18 cellular contexts compared by ENCODE assay signal in the genomic region with DNA sequence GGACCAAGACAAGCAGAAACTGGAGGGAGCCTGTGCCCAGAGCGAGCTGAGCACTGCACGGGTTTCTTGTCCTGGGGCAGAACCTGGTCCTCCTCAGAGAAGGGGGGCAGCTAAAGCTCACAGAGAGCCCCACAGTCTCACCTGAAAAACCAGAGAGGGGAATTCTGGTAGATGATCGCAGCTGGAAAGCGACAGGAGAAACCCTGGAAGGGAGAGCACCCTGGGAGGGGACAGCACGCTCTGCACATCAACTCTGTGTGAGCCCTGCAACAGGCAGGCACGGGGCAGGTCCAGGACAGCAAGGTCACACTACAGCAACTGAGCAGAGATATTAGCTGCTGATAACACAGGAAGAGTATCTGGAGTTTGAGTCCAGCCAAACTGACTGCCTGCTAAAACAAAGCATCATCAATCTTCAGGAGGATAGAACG. TPM values are rescaled to one million over a fixed set of nuclear protein-coding genes. Genes with fewer than 3 reads are reported as not detected.
DNase-seq lines count a peak whose midpoint lies in the region; TF ChIP-seq lines count a peak whose summit lies in the region.
"Had no signal": no experiment of that assay in that cellular context is flagged by ENCODE, and none has a peak within 500 bp of the region (broad histone marks: within the 10 kb centered on the region; RNA-seq: fewer than 3 reads in every experiment).

No MANE protein-coding gene starts in this region.

- TF ChIP-seq EP300 in stomach (IDR thresholded peaks at IDR 0.05) = no peak

- intact Hi-C loops in adrenal gland (cut with DNase I) (no loop called here), stomach (cut with DNase I; ENCODE audit: low total_unique reads) (no loop called here)

- DNase-seq in adrenal gland (peak in 6 of 7 donors; percentile 77 to 91 (median 81)), stomach (no peak), DMS 273 (lab: John Stamatoyannopoulos, UW; ENCODE audit: unreplicated experiment) (no peak), NCI-H128 (lab: John Stamatoyannopoulos, UW; ENCODE audit: unreplicated experiment) (no peak), amygdala (lab: John Stamatoyannopoulos, UW) (no peak)
- DNase-seq: CD4-positive, alpha-beta memory T cell; EL; Kasumi-1; MG63; NCI-H1092 treated with DMSO at 0.1 percent for 48 hours; NCI-H2081; NCI-H2171 treated with DMSO at 0.1 percent for 48 hours; NCI-H446 treated with DMSO at 0.1 percent for 48 hours had no signal

- H3K9me3 ChIP-seq in HEK293 (ENCODE audit: control insufficient read depth, insufficient read depth, low read depth, low read length) = no peaks in the 10 kb centered on the region
- no peaks in the 10 kb centered on the region for H3K9me3 ChIP-seq in adrenal gland (replicated peaks in 1 of 3)
- H3K9me3 ChIP-seq in liver (ENCODE audit: control insufficient read depth in 4 of 4, low read length in 3 of 4) = no peaks in the 10 kb centered on the region
- H3K9me3 ChIP-seq in parathyroid adenoma (ENCODE audit: control insufficient read depth, low read length) = no peaks in the 10 kb centered on the region
- H3K9me3 ChIP-seq in stomach = no peaks in the 10 kb centered on the region
- H3K9me3 ChIP-seq: MG63 had no signal

- CTCF ChIA-PET in HEK293 (lab: Yijun Ruan, JAX) = interaction anchor here (1.6 to 1.7 kb wide), 2 partner anchors 13 to 14 kb away, joined by 4 to 8 read pairs; no protein-coding TSS in a partner anchor

- 40 to 58% (median 42%) methylated on average over 6 to 7 of the region's 7 CpGs for WGBS in adrenal gland, 4 donors
- 69% methylated on average over 7 of the region's 7 CpGs for WGBS in liver
- WGBS in stomach, 5 donors = 74 to 81% (median 78%) methylated on average over 7 of the region's 7 CpGs

- H3K9ac ChIP-seq in liver (ENCODE audit: low read depth in 1 of 2, low read length in 2 of 2) = no peak overlapping the region
- no peak overlapping the region for H3K9ac ChIP-seq in parathyroid adenoma

- H3K4me2 ChIP-seq in parathyroid adenoma (ENCODE audit: low read length) = peak overlapping the region; percentile 36

- H3K79me2 ChIP-seq in parathyroid adenoma = peaks cover 80% of the 10 kb centered on the region

- H3K27me3 ChIP-seq in adrenal gland (no peaks in the 10 kb centered on the region), liver (ENCODE audit: control insufficient read depth in 4 of 4, insufficient read depth in 4 of 4, low read length in 3 of 4) (no peaks in the 10 kb centered on the region), parathyroid adenoma (ENCODE audit: control insufficient read depth, insufficient read depth, low read length) (no peaks in the 10 kb centered on the region), stomach (no peaks in the 10 kb centered on the region)
- H3K27me3 ChIP-seq: MG63 had no signal

- peaks cover 27% of the 10 kb centered on the region for H3K4me1 ChIP-seq in HEK293 (ENCODE audit: control insufficient read depth, insufficient read depth, low read length)
- H3K4me1 ChIP-seq in adrenal gland (replicated peaks in 1 of 2) = peaks cover 23 to 60% of the 10 kb centered on the region in 2 donors
- H3K4me1 ChIP-seq in liver (ENCODE audit: control insufficient read depth in 4 of 4, insufficient read depth in 4 of 4, low read length in 3 of 4) = peaks cover 13 to 43% (median 30%) of the 10 kb centered on the region in 4 donors
- H3K4me1 ChIP-seq in parathyroid adenoma = peaks cover 20% of the 10 kb centered on the region
- peaks cover 13 to 74% (median 50%) of the 10 kb centered on the region in 4 donors for H3K4me1 ChIP-seq in stomach

- TF ChIP-seq RAD21 in liver (IDR thresholded peaks at IDR 0.05) = no peak

- TF ChIP-seq CTCF in HEK293 (tag by site-specific recombination; IDR thresholded peaks at IDR 0.05) (no peak), adrenal gland (IDR thresholded peaks at IDR 0.05) (no peak), liver (IDR thresholded peaks at IDR 0.05; ENCODE audit: low read depth, low read length, missing input control) (no peak), parathyroid adenoma (IDR thresholded peaks at IDR 0.05) (no peak), stomach (IDR thresholded peaks at IDR 0.05) (no peak)

- POLR2A ChIA-PET in HEK293 (lab: Yijun Ruan, JAX) = no interaction called here

- H3K4me3 ChIP-seq in HEK293 (ENCODE audit: low read depth, low read length) (no peak overlapping the region), adrenal gland (no peak overlapping the region), liver (ENCODE audit: low read depth in 1 of 3, low read length in 3 of 3) (no peak overlapping the region), parathyroid adenoma (ENCODE audit: low read depth, low read length) (no peak overlapping the region), stomach (no peak overlapping the region)
- H3K4me3 ChIP-seq: GM12878, MG63 had no signal

- H3K27ac ChIP-seq in HEK293 (ENCODE audit: extremely low read depth, low read depth, low read length) = no peak overlapping the region
- peak overlapping the region in 3 of 5 donors; percentile 47 to 75 (median 48) for H3K27ac ChIP-seq in adrenal gland
- H3K27ac ChIP-seq in liver (ENCODE audit: low read depth in 1 of 2, low read length in 2 of 2) = no peak overlapping the region
- no peak overlapping the region for H3K27ac ChIP-seq in parathyroid adenoma
- no peak overlapping the region for H3K27ac ChIP-seq in stomach
- H3K27ac ChIP-seq: HL-60 had no signal

- no peak overlapping the region for H2AFZ ChIP-seq in parathyroid adenoma

- peaks cover 4 to 12% of the 10 kb centered on the region in 2 experiments; a peak in 2 of 3 replicates for H3K36me3 ChIP-seq in HEK293 (ENCODE audit: control insufficient read depth in 2 of 2, insufficient read depth in 1 of 2, low read length in 2 of 2)
- H3K36me3 ChIP-seq in adrenal gland (replicated peaks in 1 of 2) = no peaks in the 10 kb centered on the region
- H3K36me3 ChIP-seq in liver (ENCODE audit: control insufficient read depth in 4 of 4, insufficient read depth in 3 of 4, low read depth in 1 of 4, low read length in 3 of 4) = peaks cover 0 to 3% (median 0%) of the 10 kb centered on the region in 4 donors
- no peaks in the 10 kb centered on the region for H3K36me3 ChIP-seq in parathyroid adenoma (ENCODE audit: control insufficient read depth, insufficient read depth, low read length)
- H3K36me3 ChIP-seq in stomach = peaks cover 0 to 4% (median under 1%) of the 10 kb centered on the region in 4 donors
- H3K36me3 ChIP-seq: MG63 had no signal

- peak in 1 of 2 donors; percentile 71 for TF ChIP-seq POLR2A in adrenal gland (IDR thresholded peaks at IDR 0.05)
- TF ChIP-seq POLR2A in stomach (IDR thresholded peaks at IDR 0.05) = no peak

TF ChIP-seq in HEK293, 187 proteins besides CTCF, POLR2A, EP300 and RAD21:
- peak; percentile 33 for TF ChIP-seq SCRT2 (tag by site-specific recombination; IDR thresholded peaks at IDR 0.05)
- no peak for TF ChIP-seq ZNF530 (tag by site-specific recombination; IDR thresholded peaks at IDR 0.05; ENCODE audit: low read depth)
TF ChIP-seq in HEK293: peak in this region for 1.

TF ChIP-seq in liver, 16 proteins besides CTCF, POLR2A, EP300 and RAD21 (continues in another document):
- TF ChIP-seq REST (IDR thresholded peaks at IDR 0.05) (no peak), TAF1 (conservative IDR thresholded peaks at IDR 0.05) (no peak), JUND (IDR thresholded peaks at IDR 0.05) (no peak), HNF4G (IDR thresholded peaks at IDR 0.05) (no peak)
- TF ChIP-seq, protein P1, sequence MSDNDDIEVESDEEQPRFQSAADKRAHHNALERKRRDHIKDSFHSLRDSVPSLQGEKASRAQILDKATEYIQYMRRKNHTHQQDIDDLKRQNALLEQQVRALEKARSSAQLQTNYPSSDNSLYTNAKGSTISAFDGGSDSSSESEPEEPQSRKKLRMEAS (IDR thresholded peaks at IDR 0.05) = no peak
- TF ChIP-seq, protein P2, sequence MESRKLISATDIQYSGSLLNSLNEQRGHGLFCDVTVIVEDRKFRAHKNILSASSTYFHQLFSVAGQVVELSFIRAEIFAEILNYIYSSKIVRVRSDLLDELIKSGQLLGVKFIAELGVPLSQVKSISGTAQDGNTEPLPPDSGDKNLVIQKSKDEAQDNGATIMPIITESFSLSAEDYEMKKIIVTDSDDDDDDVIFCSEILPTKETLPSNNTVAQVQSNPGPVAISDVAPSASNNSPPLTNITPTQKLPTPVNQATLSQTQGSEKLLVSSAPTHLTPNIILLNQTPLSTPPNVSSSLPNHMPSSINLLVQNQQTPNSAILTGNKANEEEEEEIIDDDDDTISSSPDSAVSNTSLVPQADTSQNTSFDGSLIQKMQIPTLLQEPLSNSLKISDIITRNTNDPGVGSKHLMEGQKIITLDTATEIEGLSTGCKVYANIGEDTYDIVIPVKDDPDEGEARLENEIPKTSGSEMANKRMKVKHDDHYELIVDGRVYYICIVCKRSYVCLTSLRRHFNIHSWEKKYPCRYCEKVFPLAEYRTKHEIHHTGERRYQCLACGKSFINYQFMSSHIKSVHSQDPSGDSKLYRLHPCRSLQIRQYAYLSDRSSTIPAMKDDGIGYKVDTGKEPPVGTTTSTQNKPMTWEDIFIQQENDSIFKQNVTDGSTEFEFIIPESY (IDR thresholded peaks at IDR 0.05) = no peak

RNA-seq across cellular contexts. Expression of gene ZCCHC14, which starts 18.2 kb away (rescaled TPM):
- 10 to 100 TPM; 17.9 to 49.8 (median 35.2) TPM for total RNA-seq in adrenal gland
- 10 to 100 TPM; 10.6 to 26.3 (median 20.2) TPM for polyA plus RNA-seq in adrenal gland
- 10 to 100 TPM in 1 of 2 donors, 1 to 10 TPM in 1; 7.1 to 21.7 TPM for total RNA-seq in liver
- polyA plus RNA-seq in liver = 1 to 10 TPM; 6.3 to 8.9 TPM
- 10 to 100 TPM; 15.9 to 25.9 (median 21.3) TPM for total RNA-seq in stomach
- polyA plus RNA-seq in stomach = 1 to 10 TPM; 5.4 to 6.7 (median 6.4) TPM

Comparison
In these comparisons a context has a peak if more than half of its experiments do, and no peak if none do; other contexts are left out.
1. H3K27ac ChIP-seq: peak in adrenal gland (3 of 5); none in HEK293 (single experiment), liver (0 of 2), parathyroid adenoma (single experiment) and stomach (0 of 5).
2. DNase-seq: peak in adrenal gland (6 of 7); none in stomach (single experiment), DMS 273 (single experiment), NCI-H128 (single experiment) and amygdala (0 of 56).